In the genomic region with DNA sequence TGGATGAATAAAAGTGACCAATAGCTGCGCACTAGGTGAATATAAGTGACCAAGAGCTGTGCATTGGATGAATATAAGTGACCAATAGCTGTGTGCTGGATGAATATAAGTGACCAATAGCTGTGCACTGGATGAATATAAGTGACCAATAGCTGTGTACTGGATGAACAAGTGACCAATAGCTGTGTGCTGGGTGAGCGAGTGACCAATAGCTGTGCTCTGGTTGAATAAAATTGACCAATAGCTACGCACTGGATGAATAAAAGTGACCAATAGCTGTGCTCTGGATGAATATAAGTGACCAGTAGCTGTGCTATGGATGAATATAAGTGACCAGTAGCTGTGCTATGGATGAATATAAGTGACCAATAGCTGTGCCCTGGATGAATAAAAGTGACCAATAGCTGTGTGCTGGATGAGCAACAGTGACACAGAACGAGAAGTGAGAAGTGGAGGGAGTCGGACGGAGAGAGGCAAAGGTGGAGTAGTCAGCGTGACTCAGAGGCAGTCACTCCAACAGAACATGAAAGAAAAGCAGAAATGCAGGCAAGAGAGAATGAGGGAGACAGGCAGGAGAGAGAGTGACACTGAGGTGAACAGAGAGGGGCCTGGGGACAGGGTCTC, we compare ENCODE assay signal across 10 cellular contexts. TPM values are rescaled to one million over a fixed set of nuclear protein-coding genes. Genes with fewer than 3 reads are reported as not detected.
DNase-seq lines count a peak whose midpoint lies in the region; ATAC-seq and TF ChIP-seq lines count a peak whose summit lies in the region.
"Had no signal": no experiment of that assay in that cellular context is flagged by ENCODE, and none has a peak within 500 bp of the region (broad histone marks: within the 10 kb centered on the region; RNA-seq: fewer than 3 reads in every experiment).

No MANE protein-coding gene starts in this region.

- H3K4me1 Mint-ChIP-seq in dendritic cell treated with granulocyte-macrophage colony-stimulating factor and Interleukin-4, amounts not matched to agents 40 ng/mL and 50 ng/mL, for 4 days (ENCODE audit: low read depth): peaks cover 71% of the 10 kb centered on the region
- peaks cover 59 to 84% of the 10 kb centered on the region in 2 donors for H3K4me1 Mint-ChIP-seq in stimulated activated naive B cell treated with anti-CD40 and anti-IgM and Interleukin-4, amounts not matched to agents 10 μg/mL and 1 μg/mL and 100 μg/mL, for 72 hours

- no peak overlapping the region for H3K4me3 ChIP-seq in OCI-LY1 (ENCODE audit: low read depth, low read length, poor library complexity, severe bottlenecking)
- H3K4me3 ChIP-seq: pancreas had no signal

- H4K20me1 ChIP-seq in OCI-LY1 (ENCODE audit: insufficient read depth, low read length): no peaks in the 10 kb centered on the region

- no peak for TF ChIP-seq CTCF in OCI-LY1 (IDR thresholded peaks at IDR 0.05; ENCODE audit: low read length)

- intact Hi-C loops in Right ventricle myocardium inferior (cut with DNase I) (no loop called here), cardiac septum (cut with DNase I) (no loop called here)
- intact Hi-C loops in dendritic cell treated with granulocyte-macrophage colony-stimulating factor and Interleukin-4, amounts not matched to agents 40 ng/mL and 50 ng/mL, for 4 days (cut with micrococcal nuclease): loop anchor here (5.0 kb wide), 1 partner anchor 37 kb away; a partner anchor contains a TSS

- ATAC-seq in Right ventricle myocardium inferior (no peak), GM21423 (IDR thresholded peaks at IDR 0.05; ENCODE audit: unreplicated experiment) (no peak), HG03354 (IDR thresholded peaks at IDR 0.05; ENCODE audit: poor library complexity, severe bottlenecking, unreplicated experiment) (no peak)
- peak; percentile 67 to 70 for ATAC-seq in stimulated activated naive B cell treated with anti-CD40 and anti-IgM and Interleukin-4, amounts not matched to agents 10 μg/mL and 1 μg/mL and 100 μg/mL, for 72 hours (replicated peaks)

- H3K4me1 ChIP-seq in OCI-LY1 (ENCODE audit: insufficient read depth, low read length, severe bottlenecking): peaks cover 60% of the 10 kb centered on the region

- no peak overlapping the region for H3K4me2 ChIP-seq in OCI-LY1 (ENCODE audit: low read length)

- H3K27ac ChIP-seq in OCI-LY1 (ENCODE audit: low read depth, low read length, poor library complexity, severe bottlenecking): peak overlapping the region; percentile 7

- H3K27ac Mint-ChIP-seq in dendritic cell treated with granulocyte-macrophage colony-stimulating factor and Interleukin-4, amounts not matched to agents 40 ng/mL and 50 ng/mL, for 4 days: peak overlapping the region; percentile 35
- H3K27ac Mint-ChIP-seq in stimulated activated naive B cell treated with anti-CD40 and anti-IgM and Interleukin-4, amounts not matched to agents 10 μg/mL and 1 μg/mL and 100 μg/mL, for 72 hours: peak overlapping the region; percentile 27

- peaks cover 13% of the 10 kb centered on the region for H3K27me3 Mint-ChIP-seq in dendritic cell treated with granulocyte-macrophage colony-stimulating factor and Interleukin-4, amounts not matched to agents 40 ng/mL and 50 ng/mL, for 4 days
- no peaks in the 10 kb centered on the region for H3K27me3 Mint-ChIP-seq in stimulated activated naive B cell treated with anti-CD40 and anti-IgM and Interleukin-4, amounts not matched to agents 10 μg/mL and 1 μg/mL and 100 μg/mL, for 72 hours

- H3K79me2 ChIP-seq in OCI-LY1 (ENCODE audit: insufficient read depth, low read length): no peaks in the 10 kb centered on the region

- no peaks in the 10 kb centered on the region for H3K27me3 ChIP-seq in OCI-LY1 (ENCODE audit: insufficient read depth, low read length)
- H3K27me3 ChIP-seq: pancreas had no signal

- DNase-seq in Right ventricle myocardium inferior (ENCODE audit: missing footprints): peak; percentile 60
- no peak for DNase-seq in cardiac septum (ENCODE audit: low spot score)
- peak; percentile 49 for DNase-seq in stimulated activated naive B cell treated with anti-CD40 and anti-IgM and Interleukin-4, amounts not matched to agents 10 μg/mL and 1 μg/mL and 100 μg/mL, for 72 hours
- no peak for DNase-seq in NCI-H774 (lab: John Stamatoyannopoulos, UW)
- DNase-seq: NCI-H2081 treated with DMSO at 0.1 percent for 48 hours had no signal

- H3K36me3 Mint-ChIP-seq in dendritic cell treated with granulocyte-macrophage colony-stimulating factor and Interleukin-4, amounts not matched to agents 40 ng/mL and 50 ng/mL, for 4 days (ENCODE audit: low read depth): no peaks in the 10 kb centered on the region
- peaks cover 0 to 2% of the 10 kb centered on the region in 2 donors for H3K36me3 Mint-ChIP-seq in stimulated activated naive B cell treated with anti-CD40 and anti-IgM and Interleukin-4, amounts not matched to agents 10 μg/mL and 1 μg/mL and 100 μg/mL, for 72 hours

- H3F3A ChIP-seq in OCI-LY1 (ENCODE audit: insufficient read depth, low read length): peaks cover 3% of the 10 kb centered on the region; the same call in 1 of the 2 replicates

- no peaks in the 10 kb centered on the region for H3K9me3 Mint-ChIP-seq in dendritic cell treated with granulocyte-macrophage colony-stimulating factor and Interleukin-4, amounts not matched to agents 40 ng/mL and 50 ng/mL, for 4 days
- H3K9me3 Mint-ChIP-seq in stimulated activated naive B cell treated with anti-CD40 and anti-IgM and Interleukin-4, amounts not matched to agents 10 μg/mL and 1 μg/mL and 100 μg/mL, for 72 hours: no peaks in the 10 kb centered on the region

- no peaks in the 10 kb centered on the region for H3K9me3 ChIP-seq in OCI-LY1 (ENCODE audit: low read length)
- H3K9me3 ChIP-seq: pancreas had no signal

- no peak overlapping the region for H3K4me3 Mint-ChIP-seq in dendritic cell treated with granulocyte-macrophage colony-stimulating factor and Interleukin-4, amounts not matched to agents 40 ng/mL and 50 ng/mL, for 4 days
- peak overlapping the region in 1 of 2 donors; percentile 0 for H3K4me3 Mint-ChIP-seq in stimulated activated naive B cell treated with anti-CD40 and anti-IgM and Interleukin-4, amounts not matched to agents 10 μg/mL and 1 μg/mL and 100 μg/mL, for 72 hours

- no peak overlapping the region; the same call in 1 of the 2 replicates for H3K9ac ChIP-seq in OCI-LY1 (ENCODE audit: low read length)

- H3K36me3 ChIP-seq in OCI-LY1 (ENCODE audit: insufficient read depth, low read length): no peaks in the 10 kb centered on the region
- H3K36me3 ChIP-seq: pancreas had no signal

- H3K9me2 ChIP-seq in OCI-LY1 (ENCODE audit: low read depth, low read length): no peaks in the 10 kb centered on the region

- no peak overlapping the region for H2AFZ ChIP-seq in OCI-LY1 (ENCODE audit: low read length)

RNA-seq across cellular contexts. Expression of a gene that starts 38.5 kb away (rescaled TPM):
- total RNA-seq in Right ventricle myocardium inferior (89.6 TPM), cardiac septum (63.1 TPM)

Comparison
In these comparisons a context has a peak if more than half of its experiments do, and no peak if none do; other contexts are left out.
1. DNase-seq: peak in Right ventricle myocardium inferior (single experiment) and stimulated activated naive B cell treated with anti-CD40 and anti-IgM and Interleukin-4, amounts not matched to agents 10 μg/mL and 1 μg/mL and 100 μg/mL, for 72 hours (single experiment); none in cardiac septum (single experiment) and NCI-H774 (single experiment).
2. ATAC-seq: peak in stimulated activated naive B cell treated with anti-CD40 and anti-IgM and Interleukin-4, amounts not matched to agents 10 μg/mL and 1 μg/mL and 100 μg/mL, for 72 hours (2 of 2); none in Right ventricle myocardium inferior (single experiment), GM21423 (single experiment) and HG03354 (single experiment).